Comparison of ENCODE assay signal across 12 cellular contexts in the genomic region with DNA sequence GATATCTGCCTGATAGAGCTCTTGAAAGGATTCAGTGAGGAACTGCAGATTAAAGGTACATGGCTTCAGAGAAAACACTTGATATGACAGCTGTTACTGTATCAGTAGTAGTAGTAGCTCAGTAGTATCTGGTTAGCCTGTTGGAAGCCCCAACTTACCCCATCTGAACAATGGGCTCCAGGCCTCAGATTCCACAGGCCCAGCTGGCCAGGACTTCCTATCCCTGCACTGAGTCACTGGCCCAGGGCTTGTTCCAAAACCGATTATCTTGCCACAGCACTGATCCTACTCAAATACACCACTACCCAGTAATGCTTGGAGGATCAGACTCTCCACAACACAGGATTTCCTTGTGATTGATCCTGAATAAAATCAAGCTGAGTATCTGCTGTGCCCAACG. TPM values are rescaled to one million over a fixed set of nuclear protein-coding genes. Genes with fewer than 3 reads are reported as not detected.
DNase-seq lines count a peak whose midpoint lies in the region; ATAC-seq and TF ChIP-seq lines count a peak whose summit lies in the region.
"Had no signal": no experiment of that assay in that cellular context is flagged by ENCODE, and none has a peak within 500 bp of the region (broad histone marks: within the 10 kb centered on the region; RNA-seq: fewer than 3 reads in every experiment).

No MANE protein-coding gene starts in this region.

- BruUV-seq in HCT116 (replicated peaks; lab: Mats Ljungman, UMichigan) (no TSS peak), Calu3 (replicated peaks; lab: Mats Ljungman, UMichigan) (no TSS peak)

- H3K9ac ChIP-seq in HCT116 (ENCODE audit: low read length), result 0 out of 2 replicates have a peak overlapping the region, but pooled peaks have one; percentile 66
- H3K9ac ChIP-seq in colonic mucosa (ENCODE audit: low read depth in 2 of 2, low read length in 2 of 2), result no peak overlapping the region

- CTCF ChIA-PET in HCT116 (lab: Charles Lee) (no interaction called here), Calu3 (lab: Charles Lee) (interaction anchor here (1.1 kb wide), 1 partner anchor 10 kb away, joined by 3 read pairs; no protein-coding TSS in a partner anchor)

- H3K4me1 Mint-ChIP-seq in stimulated activated effector memory CD8-positive, alpha-beta T cell treated with anti-CD3 and anti-CD28 coated beads, Interleukin-12 subunit alpha, Interleukin-12 subunit beta, amount 100 ng/mL, for 72 hours, result peaks cover 70% of the 10 kb centered on the region
- H3K4me1 Mint-ChIP-seq in Calu3 (ENCODE audit: low read depth, unreplicated experiment), result peaks cover 50% of the 10 kb centered on the region

- H3K9me2 ChIP-seq in HCT116 (ENCODE audit: insufficient read depth), result no peaks in the 10 kb centered on the region

- H3K27me3 ChIP-seq in HCT116 (ENCODE audit: insufficient read depth, low read length), result no peaks in the 10 kb centered on the region
- H3K27me3 ChIP-seq in WERI-Rb-1 (ENCODE audit: insufficient read depth, low read depth, severe bottlenecking), result no peaks in the 10 kb centered on the region
- H3K27me3 ChIP-seq in esophagus squamous epithelium, result no peaks in the 10 kb centered on the region
- H3K27me3 ChIP-seq in colonic mucosa, result no peaks in the 10 kb centered on the region
- H3K27me3 ChIP-seq: Peyer's patch had no signal

- peaks cover 20% of the 10 kb centered on the region for H3K36me3 Mint-ChIP-seq in stimulated activated effector memory CD8-positive, alpha-beta T cell treated with anti-CD3 and anti-CD28 coated beads, Interleukin-12 subunit alpha, Interleukin-12 subunit beta, amount 100 ng/mL, for 72 hours
- H3K36me3 Mint-ChIP-seq in Calu3 (ENCODE audit: insufficient read depth, unreplicated experiment), result peaks cover 4% of the 10 kb centered on the region

- POLR2A ChIA-PET in HCT116 (lab: Charles Lee), result interaction anchor here (1.3 to 1.7 kb wide), 2 partner anchors 17 to 33 kb away, joined by 3 to 4 read pairs; a partner anchor contains a TSS

- peaks cover 92% of the 10 kb centered on the region for H3K79me2 ChIP-seq in HCT116 (ENCODE audit: insufficient read depth, low read length)

- H3K4me1 ChIP-seq in HCT116 (ENCODE audit: control insufficient read depth in 1 of 2, insufficient read depth in 2 of 2, low read length in 2 of 2) (peaks cover 57 to 61% of the 10 kb centered on the region in 2 experiments), esophagus squamous epithelium (peaks cover 29 to 82% (median 69%) of the 10 kb centered on the region in 3 donors), colonic mucosa (peaks cover 6% of the 10 kb centered on the region)

- H3K4me3 Mint-ChIP-seq in stimulated activated effector memory CD8-positive, alpha-beta T cell treated with anti-CD3 and anti-CD28 coated beads, Interleukin-12 subunit alpha, Interleukin-12 subunit beta, amount 100 ng/mL, for 72 hours, result no peak overlapping the region
- H3K4me3 Mint-ChIP-seq in Calu3 (ENCODE audit: low read depth, unreplicated experiment), result no peak overlapping the region
- H3K4me3 Mint-ChIP-seq: activated naive CD8-positive, alpha-beta T cell; CD8-positive, alpha-beta memory T cell had no signal

- ATAC-seq in HCT116 (no peak), GM18511 (IDR thresholded peaks at IDR 0.05; ENCODE audit: unreplicated experiment) (no peak)
- ATAC-seq in stimulated activated effector memory CD8-positive, alpha-beta T cell treated with anti-CD3 and anti-CD28 coated beads, Interleukin-12 subunit alpha, Interleukin-12 subunit beta, amount 100 ng/mL, for 72 hours, result no peak

- H3K27me3 Mint-ChIP-seq in Calu3 (ENCODE audit: unreplicated experiment), result no peaks in the 10 kb centered on the region
- H3K27me3 Mint-ChIP-seq: activated naive CD8-positive, alpha-beta T cell; CD8-positive, alpha-beta memory T cell had no signal

- 19 to 47% methylated on average over 2 of the region's 2 CpGs for WGBS in esophagus squamous epithelium, 2 donors

- TF ChIP-seq POLR2A in HCT116 (IDR thresholded peaks at IDR 0.05; ENCODE audit: borderline replicate concordance, extremely low read depth, insufficient read depth, insufficient read length), result no peak
- TF ChIP-seq POLR2A in esophagus squamous epithelium (IDR thresholded peaks at IDR 0.05), result no peak

- peak overlapping the region; percentile 72 for H3K4me2 ChIP-seq in HCT116 (ENCODE audit: low read length)

- no peaks in the 10 kb centered on the region for H4K20me1 ChIP-seq in HCT116 (ENCODE audit: insufficient read depth)

- H2AFZ ChIP-seq in HCT116 (ENCODE audit: low read depth, low read length, poor library complexity, severe bottlenecking), result no peak overlapping the region

- TF ChIP-seq CTCF in HCT116 (IDR thresholded peaks at IDR 0.05 in 2 of 3, conservative IDR thresholded peaks at IDR 0.05 in 1 of 3; ENCODE audit: borderline replicate concordance in 1 of 3, insufficient read depth in 1 of 3, low read depth in 2 of 3, low read length in 2 of 3) (no peak), WERI-Rb-1 (IDR thresholded peaks at IDR 0.05; ENCODE audit: low read depth, low read length) (no peak), esophagus squamous epithelium (IDR thresholded peaks at IDR 0.05) (no peak), Calu3 (IDR thresholded peaks at IDR 0.05; ENCODE audit: unreplicated experiment) (no peak), colonic mucosa (IDR thresholded peaks at IDR 0.05) (no peak)

- DNase-seq in HCT116 (ENCODE audit: low read depth, low spot score) (no peak), WERI-Rb-1 (peak; percentile 83), esophagus squamous epithelium (lab: John Stamatoyannopoulos, UW) (no peak), Calu3 (no peak), colonic mucosa (no peak)
- no peak for DNase-seq in stimulated activated effector memory CD8-positive, alpha-beta T cell treated with anti-CD3 and anti-CD28 coated beads, Interleukin-12 subunit alpha, Interleukin-12 subunit beta, amount 100 ng/mL, for 72 hours (ENCODE audit: low spot score in 2 of 2)
- no peak for DNase-seq in activated naive CD4-positive, alpha-beta T cell treated with anti-CD3 and anti-CD28 coated beads, Interleukin-2, amount 50 U/mL, for 16 hours
- DNase-seq: CD8-positive, alpha-beta memory T cell; mesendoderm; Peyer's patch had no signal

- no peak overlapping the region for H3K4me3 ChIP-seq in HCT116 (replicated peaks in 1 of 2; ENCODE audit: low read depth in 1 of 2, low read length in 2 of 2)
- H3K4me3 ChIP-seq in WERI-Rb-1 (ENCODE audit: low read depth, low read length), result no peak overlapping the region
- no peak overlapping the region for H3K4me3 ChIP-seq in esophagus squamous epithelium
- H3K4me3 ChIP-seq in colonic mucosa, result no peak overlapping the region
- H3K4me3 ChIP-seq: Peyer's patch had no signal

- RAD21 ChIA-PET in HCT116 (lab: Charles Lee; ENCODE audit: low non-redundant PET in 1 of 2, low total read pairs in 2 of 2, uncharacterized antibody in 2 of 2, unreplicated experiment in 2 of 2), result no interaction called here

- H3K27ac ChIP-seq in HCT116 (ENCODE audit: low read depth, low read length) (peak overlapping the region; percentile 96), WERI-Rb-1 (peak overlapping the region; percentile 98), esophagus squamous epithelium (peak overlapping the region; percentile 79 to 89 (median 86)), colonic mucosa (no peak overlapping the region)

- intact Hi-C loops in HCT116 (cut with micrococcal nuclease) (loop anchor here (5.0 kb wide), 1 partner anchor 35 kb away; a partner anchor contains a TSS), esophagus squamous epithelium (cut with DNase I) (no loop called here), Calu3 (cut with micrococcal nuclease; ENCODE audit: unreplicated experiment) (no loop called here), colonic mucosa (cut with DNase I) (no loop called here)

- no peaks in the 10 kb centered on the region for H3K9me3 Mint-ChIP-seq in stimulated activated effector memory CD8-positive, alpha-beta T cell treated with anti-CD3 and anti-CD28 coated beads, Interleukin-12 subunit alpha, Interleukin-12 subunit beta, amount 100 ng/mL, for 72 hours
- H3K9me3 Mint-ChIP-seq in Calu3 (ENCODE audit: low read depth, unreplicated experiment), result no peaks in the 10 kb centered on the region
- H3K9me3 Mint-ChIP-seq: CD8-positive, alpha-beta memory T cell had no signal

- no peaks in the 10 kb centered on the region for H3K36me3 ChIP-seq in HCT116 (ENCODE audit: control insufficient read depth in 1 of 2, insufficient read depth in 2 of 2, low read length in 2 of 2)
- peaks cover 36% of the 10 kb centered on the region for H3K36me3 ChIP-seq in WERI-Rb-1
- peaks cover 0 to under 1% (median 0%) of the 10 kb centered on the region in 3 donors for H3K36me3 ChIP-seq in esophagus squamous epithelium
- no peaks in the 10 kb centered on the region for H3K36me3 ChIP-seq in colonic mucosa
- H3K36me3 ChIP-seq: Peyer's patch had no signal

- H3K9me3 ChIP-seq in HCT116 (ENCODE audit: control insufficient read depth in 1 of 2, insufficient read depth in 1 of 2, low read depth in 1 of 2, low read length in 2 of 2) (no peaks in the 10 kb centered on the region), WERI-Rb-1 (ENCODE audit: severe bottlenecking) (peaks cover 7% of the 10 kb centered on the region), esophagus squamous epithelium (no peaks in the 10 kb centered on the region), colonic mucosa (no peaks in the 10 kb centered on the region)
- H3K9me3 ChIP-seq: Peyer's patch had no signal

- TF ChIP-seq RAD21 in HCT116 (IDR thresholded peaks at IDR 0.05; ENCODE audit: low read depth), result no peak

- H3K27ac Mint-ChIP-seq in stimulated activated effector memory CD8-positive, alpha-beta T cell treated with anti-CD3 and anti-CD28 coated beads, Interleukin-12 subunit alpha, Interleukin-12 subunit beta, amount 100 ng/mL, for 72 hours, result peak overlapping the region; percentile 96
- H3K27ac Mint-ChIP-seq in Calu3 (ENCODE audit: unreplicated experiment), result no peak overlapping the region
- H3K27ac Mint-ChIP-seq: activated naive CD8-positive, alpha-beta T cell had no signal

RNA-seq across cellular contexts. Expression of a gene that starts 32.6 kb away (rescaled TPM):
- total RNA-seq in HCT116 (2021; ENCODE audit: unreplicated experiment), result 16.4 TPM
- 7.4 and 7.7 TPM in 2 replicates for polyA plus RNA-seq in HCT116 (2012)
- total RNA-seq in esophagus squamous epithelium, result 10 to 100 TPM; 14.5 to 37.2 (median 19.4) TPM
- total RNA-seq in Calu3 (2022), result 17.0 and 21.0 TPM in 2 replicates
- 10 to 100 TPM in 1 of 2 donors, 1 to 10 TPM in 1; 6.0 to 15.0 TPM for total RNA-seq in colonic mucosa

RNA-seq across cellular contexts. Expression of a gene that starts 33.0 kb away (rescaled TPM):
- total RNA-seq in HCT116 (2021; ENCODE audit: unreplicated experiment) (26.7 TPM), esophagus squamous epithelium (10 to 100 TPM; 21.9 to 37.9 (median 34.3) TPM), Calu3 (2022) (33.4 and 36.5 TPM in 2 replicates), colonic mucosa (10 to 100 TPM; 17.6 to 21.2 TPM)
- polyA plus RNA-seq in HCT116 (2012), result 41.5 and 44.9 TPM in 2 replicates
